35 cellular contexts compared by ENCODE assay signal in genomic region chr5:66903218-66903617, GRCh38.
"Had no signal": no experiment of that assay in that cellular context is flagged by ENCODE, and none has a peak within 500 bp of the region (broad histone marks: within the 10 kb centered on the region; RNA-seq: fewer than 3 reads in every experiment).

No MANE protein-coding gene starts in this region.

- H3K36me3 ChIP-seq: MG63 had no signal

- H3K9me3 ChIP-seq: MG63 had no signal

- H3K4me3 ChIP-seq: MG63 had no signal

- DNase-seq: Karpas-422, Kasumi-1, MG63, MM.1S, MV-4-11, NCI-H1048, NCI-H1092, NCI-H1092 treated with DMSO at 0.1 percent for 48 hours, NCI-H1105, NCI-H1105 treated with DMSO at 0.1 percent for 48 hours, NCI-H1417 treated with DMSO at 0.1 percent for 48 hours, NCI-H1436, NCI-H1436 treated with DMSO at 0.1 percent for 48 hours, NCI-H146, NCI-H1694, NCI-H1694 treated with DMSO at 0.1 percent for 48 hours, NCI-H187, NCI-H187 treated with DMSO at 0.1 percent for 48 hours, NCI-H1930, NCI-H2029, NCI-H2029 treated with DMSO at 0.1 percent for 48 hours, NCI-H2081, NCI-H2081 treated with DMSO at 0.1 percent for 48 hours, NCI-H2107, NCI-H2171, NCI-H2171 treated with DMSO at 0.1 percent for 48 hours, NCI-H2227 treated with DMSO at 0.1 percent for 48 hours, NCI-H226, NCI-H345, NCI-H446, NCI-H446 treated with DMSO at 0.1 percent for 48 hours, NCI-H510A, NCI-H510A treated with DMSO at 0.1 percent for 48 hours, NCI-H524, NCI-H524 treated with DMSO at 0.1 percent for 48 hours had no signal
